Comparison of ENCODE assay signal across 30 cellular contexts in the genomic region with DNA sequence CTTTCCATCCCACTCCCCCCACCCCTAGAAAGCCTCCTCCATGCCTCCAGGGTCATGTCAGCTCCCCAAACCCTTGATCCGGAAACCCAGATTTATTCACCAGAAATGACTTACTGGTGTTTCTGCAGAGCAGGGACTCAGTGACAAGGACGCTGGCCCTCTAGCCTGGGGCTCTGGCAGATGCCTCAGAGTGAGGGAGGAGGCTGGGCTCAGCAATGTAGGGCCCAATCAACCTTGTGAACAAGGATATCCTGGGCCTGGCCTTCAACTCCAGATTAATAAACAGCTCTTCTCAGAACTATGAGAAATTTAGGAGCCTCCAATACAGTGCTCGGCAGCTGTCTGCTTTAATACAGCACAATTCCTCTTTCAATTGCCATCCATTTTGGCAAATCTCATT. TPM values are rescaled to one million over a fixed set of nuclear protein-coding genes. Genes with fewer than 3 reads are reported as not detected.
"Had no signal": no experiment of that assay in that cellular context is flagged by ENCODE, and none has a peak within 500 bp of the region (broad histone marks: within the 10 kb centered on the region; RNA-seq: fewer than 3 reads in every experiment).

A gene (minus strand): TSS at position 162 of the 400 bp plus-strand sequence. CDS start 1,149 bp downstream, outside the sequence.

- H3K27me3 ChIP-seq: esophagus squamous epithelium, heart right ventricle, tibial nerve, upper lobe of left lung had no signal

- H3K4me3 Mint-ChIP-seq: memory B cell; natural killer cell; stimulated activated naive B cell treated with anti-CD40 and anti-IgM and Interleukin-4, amounts not matched to agents 10 μg/mL and 1 μg/mL and 100 μg/mL, for 72 hours; stimulated activated naive CD8-positive, alpha-beta T cell treated with anti-CD3 and anti-CD28 coated beads, Interleukin-15, Interleukin-2, amounts not matched to agents 100 ng/mL and 50 ng/mL, for 24 hours had no signal

- H3K4me1 ChIP-seq: esophagus squamous epithelium, heart right ventricle, left ventricle myocardium inferior, lower lobe of right lung, psoas muscle, upper lobe of left lung had no signal

- H3K27me3 Mint-ChIP-seq: memory B cell; stimulated activated naive B cell treated with anti-CD40 and anti-IgM and Interleukin-4, amounts not matched to agents 10 μg/mL and 1 μg/mL and 100 μg/mL, for 72 hours; stimulated activated naive CD8-positive, alpha-beta T cell treated with anti-CD3 and anti-CD28 coated beads, Interleukin-15, Interleukin-2, amounts not matched to agents 100 ng/mL and 50 ng/mL, for 24 hours had no signal

- DNase-seq: dermis blood vessel endothelial cell; effector memory CD4-positive, alpha-beta T cell; esophagus squamous epithelium; foreskin melanocyte; glutamatergic neuron; heart right ventricle; hippocampal formation; left cardiac atrium; left ventricle myocardium inferior; lower lobe of right lung; natural killer cell; posterior cingulate gyrus; psoas muscle; right cardiac atrium; stimulated activated CD4-positive, alpha-beta T cell treated with anti-CD3 and anti-CD28 coated beads, Interleukin-15, amount 100 ng/mL, for 24 hours; stimulated activated CD4-positive, alpha-beta T cell treated with anti-CD3 and anti-CD28 coated beads, Interleukin-2, amount 100 ng/mL, for 48 hours; stimulated activated naive B cell treated with anti-CD40 and anti-IgM and Interleukin-4, amounts not matched to agents 10 μg/mL and 1 μg/mL and 100 μg/mL, for 72 hours; upper lobe of left lung had no signal

- H3K9me3 ChIP-seq: esophagus squamous epithelium, heart right ventricle, left ventricle myocardium inferior, lower lobe of right lung, psoas muscle, thoracic aorta, tibial nerve, upper lobe of left lung had no signal

- H3K27ac Mint-ChIP-seq: memory B cell; natural killer cell; stimulated activated naive B cell treated with anti-CD40 and anti-IgM and Interleukin-4, amounts not matched to agents 10 μg/mL and 1 μg/mL and 100 μg/mL, for 72 hours; stimulated activated naive CD8-positive, alpha-beta T cell treated with anti-CD3 and anti-CD28 coated beads, Interleukin-15, Interleukin-2, amounts not matched to agents 100 ng/mL and 50 ng/mL, for 24 hours had no signal

- H3K36me3 Mint-ChIP-seq: memory B cell; natural killer cell; stimulated activated naive B cell treated with anti-CD40 and anti-IgM and Interleukin-4, amounts not matched to agents 10 μg/mL and 1 μg/mL and 100 μg/mL, for 72 hours had no signal

- H3K36me3 ChIP-seq: esophagus squamous epithelium, heart right ventricle, left ventricle myocardium inferior, lower lobe of right lung, thoracic aorta, tibial nerve, upper lobe of left lung had no signal

- H3K4me1 Mint-ChIP-seq: memory B cell; natural killer cell; stimulated activated naive B cell treated with anti-CD40 and anti-IgM and Interleukin-4, amounts not matched to agents 10 μg/mL and 1 μg/mL and 100 μg/mL, for 72 hours had no signal

- H3K4me3 ChIP-seq: coronary artery, esophagus squamous epithelium, heart right ventricle, left ventricle myocardium inferior, lower lobe of right lung, psoas muscle, skin epidermis, thoracic aorta, tibial nerve, upper lobe of left lung had no signal

- H3K27ac ChIP-seq: coronary artery, esophagus squamous epithelium, heart right ventricle, left ventricle myocardium inferior, lower lobe of right lung, psoas muscle, skin epidermis, thoracic aorta, tibial nerve, upper lobe of left lung had no signal

- ATAC-seq: heart right ventricle; left cardiac atrium; lower lobe of right lung; natural killer cell; psoas muscle; right cardiac atrium; stimulated activated naive B cell treated with anti-CD40 and anti-IgM and Interleukin-4, amounts not matched to agents 10 μg/mL and 1 μg/mL and 100 μg/mL, for 72 hours had no signal

RNA-seq across cellular contexts. Expression of the gene that starts here (rescaled TPM):
- total RNA-seq: dermis blood vessel endothelial cell, endothelial cell of umbilical vein, epithelial cell of proximal tubule, esophagus squamous epithelium, heart right ventricle, kidney epithelial cell, left cardiac atrium, left ventricle myocardium inferior, lower lobe of right lung, mononuclear cell, natural killer cell, psoas muscle, renal cortical epithelial cell, right cardiac atrium, thoracic aorta had no signal
- polyA plus RNA-seq: endothelial cell of umbilical vein, heart right ventricle, neural cell, psoas muscle, right cardiac atrium had no signal
